ENCODE assay signal across 8 cellular contexts in genomic region chr5:134436523-134437339, GRCh38. TPM values are rescaled to one million over a fixed set of nuclear protein-coding genes. Genes with fewer than 3 reads are reported as not detected.
A peak's percentile ranks its signal among the peaks of the same experiment; 100 is the strongest.
DNase-seq lines count a peak whose midpoint lies in the region; ATAC-seq and TF ChIP-seq lines count a peak whose summit lies in the region.

No MANE protein-coding gene starts in this region.

- H3K36me3 Mint-ChIP-seq in H9 (ENCODE audit: insufficient read depth in 1 of 3, low read depth in 3 of 3): peaks cover 9 to 28% (median 10%) of the 10 kb centered on the region in 3 experiments; a peak in 4 of 7 replicates

- no peak overlapping the region for H3K4me3 Mint-ChIP-seq in H9

- no peak overlapping the region for H3K4ac ChIP-seq in H9 (ENCODE audit: low read depth, low read length)

- H2BK5ac ChIP-seq in H9 (ENCODE audit: insufficient read length, low read length): no peak overlapping the region

- H3K36me3 ChIP-seq in GM06990 (ENCODE audit: control insufficient read depth, insufficient read depth, low read length) (no peaks in the 10 kb centered on the region), WERI-Rb-1 (no peaks in the 10 kb centered on the region), lower lobe of right lung (no peaks in the 10 kb centered on the region)

- H3K9me3 Mint-ChIP-seq in H9: no peaks in the 10 kb centered on the region

- H3K27ac ChIP-seq in H9 (ENCODE audit: insufficient read length, low read depth, low read length): no peak overlapping the region
- H3K27ac ChIP-seq in WERI-Rb-1: peak overlapping the region; percentile 89
- peak overlapping the region; percentile 84 for H3K27ac ChIP-seq in lower lobe of right lung

- H2BK12ac ChIP-seq in H9 (ENCODE audit: insufficient read length, low read depth, low read length): no peak overlapping the region

- no peaks in the 10 kb centered on the region for H3K79me1 ChIP-seq in H9 (ENCODE audit: insufficient read depth, low read depth, low read length, poor library complexity, severe bottlenecking)

- H2AFZ ChIP-seq in H9 (ENCODE audit: low read length): no peak overlapping the region

- no peaks in the 10 kb centered on the region; the same call in 1 of the 2 replicates for H3K27me3 Mint-ChIP-seq in H9 (ENCODE audit: low read depth)

- H3K4me2 ChIP-seq in H9 (ENCODE audit: insufficient read depth, insufficient read length, low read length): no peak overlapping the region

- peaks cover 2% of the 10 kb centered on the region for H4K20me1 ChIP-seq in H9 (ENCODE audit: control insufficient read depth, insufficient read depth, insufficient read length)

- peaks cover 40 to 57% of the 10 kb centered on the region in 2 experiments for H3K4me1 Mint-ChIP-seq in H9

- WGBS in H9 (ENCODE audit: extremely low coverage, insufficient read length, low lambda C conversion rate): no CpG with 5 or more reads among the region's 20 CpGs

- H3K23ac ChIP-seq in H9 (ENCODE audit: insufficient read length, low read depth, low read length): no peak overlapping the region

- DNase-seq in GM06990 (ENCODE audit: extremely low read depth, insufficient read length): peak; percentile 70
- DNase-seq in H9: peak; percentile 55
- peak; percentile 40 for DNase-seq in NCI-H1092 (lab: John Stamatoyannopoulos, UW)
- DNase-seq in WERI-Rb-1: peak; percentile 77
- peak; percentile 67 for DNase-seq in cerebellar cortex (ENCODE audit: low spot score)
- DNase-seq in lower lobe of right lung: peak; percentile 93
- DNase-seq in stimulated activated CD8-positive, alpha-beta memory T cell treated with anti-CD3 and anti-CD28 coated beads, Interleukin-15, amount 100 ng/mL, for 48 hours (ENCODE audit: low read depth in 2 of 2): peak; percentile 50 to 54
- no peak for DNase-seq in GDM1 (lab: John Stamatoyannopoulos, UW)

- H3K27me3 ChIP-seq in GM06990 (replicated peaks; ENCODE audit: control insufficient read depth, insufficient read depth, low read length): no peaks in the 10 kb centered on the region
- no peaks in the 10 kb centered on the region for H3K27me3 ChIP-seq in H9 (ENCODE audit: insufficient read depth, low read length)
- no peaks in the 10 kb centered on the region for H3K27me3 ChIP-seq in WERI-Rb-1 (ENCODE audit: insufficient read depth, low read depth, severe bottlenecking)
- H3K27me3 ChIP-seq in lower lobe of right lung (ENCODE audit: low read depth): no peaks in the 10 kb centered on the region

- no peak overlapping the region for H3T11ph ChIP-seq in H9 (ENCODE audit: low read length)

- H3K23me2 ChIP-seq in H9 (ENCODE audit: insufficient read length, low read depth, low read length, poor library complexity, severe bottlenecking): no peaks in the 10 kb centered on the region

- H3K18ac ChIP-seq in H9 (ENCODE audit: insufficient read length, low read depth, low read length): no peak overlapping the region

- H3K79me2 ChIP-seq in H9 (ENCODE audit: insufficient read depth, low read length): no peaks in the 10 kb centered on the region

- intact Hi-C loops in lower lobe of right lung (cut with DNase I): no loop called here

- no peak overlapping the region for H4K8ac ChIP-seq in H9 (replicated peaks; ENCODE audit: insufficient read length, low read depth, low read length)

- H3K4me3 ChIP-seq in GM06990 (replicated peaks; ENCODE audit: low read depth, low read length): peak overlapping the region; percentile 22; the same call in 1 of the 2 replicates
- peak overlapping the region; percentile 15 for H3K4me3 ChIP-seq in WERI-Rb-1 (ENCODE audit: low read depth, low read length)
- no peak overlapping the region for H3K4me3 ChIP-seq in lower lobe of right lung

- H2BK20ac ChIP-seq in H9 (ENCODE audit: low read depth, low read length, poor library complexity, severe bottlenecking): no peak overlapping the region

- no peak overlapping the region for H3K56ac ChIP-seq in H9 (ENCODE audit: insufficient read length, low read depth, low read length)

- H3K9me3 ChIP-seq in H9 (ENCODE audit: control insufficient read depth, low read depth, low read length): no peaks in the 10 kb centered on the region
- H3K9me3 ChIP-seq in WERI-Rb-1 (ENCODE audit: severe bottlenecking): no peaks in the 10 kb centered on the region
- H3K9me3 ChIP-seq in lower lobe of right lung: no peaks in the 10 kb centered on the region

- no peak for TF ChIP-seq CTCF in GM06990 (IDR thresholded peaks at IDR 0.05; ENCODE audit: insufficient read depth, low read length, poor library complexity, severe bottlenecking)
- no peak for TF ChIP-seq CTCF in H9 (conservative IDR thresholded peaks at IDR 0.05)
- no peak for TF ChIP-seq CTCF in WERI-Rb-1 (IDR thresholded peaks at IDR 0.05; ENCODE audit: low read depth, low read length)
- TF ChIP-seq CTCF in lower lobe of right lung (IDR thresholded peaks at IDR 0.05): no peak

- H3K9ac ChIP-seq in H9 (ENCODE audit: extremely low read depth, insufficient read length, low read length): no peak overlapping the region

- peak; percentile 91 to 94 for ATAC-seq in lower lobe of right lung

- H2BK15ac ChIP-seq in H9 (ENCODE audit: low read depth, low read length): no peak overlapping the region

- H2AK5ac ChIP-seq in H9 (ENCODE audit: insufficient read length, low read length): no peak overlapping the region

- no peak overlapping the region for H2BK120ac ChIP-seq in H9 (ENCODE audit: low read depth, low read length, poor library complexity, severe bottlenecking)

- no peak overlapping the region for H4K5ac ChIP-seq in H9 (ENCODE audit: insufficient read length, low read depth, low read length)

- no peak overlapping the region for H3K14ac ChIP-seq in H9 (ENCODE audit: insufficient read depth, low read length)

- peaks cover 2% of the 10 kb centered on the region for H3K4me1 ChIP-seq in H9 (ENCODE audit: insufficient read depth, low read length)
- H3K4me1 ChIP-seq in lower lobe of right lung: peaks cover 38% of the 10 kb centered on the region

- no peak overlapping the region for H4K91ac ChIP-seq in H9 (ENCODE audit: insufficient read length, low read depth, low read length)

- peak overlapping the region; percentile 27 to 82 (median 74); a peak in 5 of 7 replicates for H3K27ac Mint-ChIP-seq in H9

RNA-seq across cellular contexts. Expression of gene CDKN2AIPNL, which starts 25.1 kb away (rescaled TPM):
- total RNA-seq in H9 (2021): 60.0 and 60.3 TPM in 2 replicates
- total RNA-seq in lower lobe of right lung: 14.5 TPM
